1 cellular context compared by ENCODE assay signal in genomic region chr5:96408276-96408777, GRCh38.
TF ChIP-seq lines count a peak whose summit lies in the region.

No MANE protein-coding gene starts in this region.

TF ChIP-seq in K562, 482 proteins besides CTCF, POLR2A, EP300 and RAD21 (continued from another document):
- TF ChIP-seq ATF3 (IDR thresholded peaks at IDR 0.05) (peak; percentile 24; the same call in 1 of the 2 replicates), ATF3 (CRISPR knock-in tag; conservative IDR thresholded peaks at IDR 0.05) (no peak), CREM (IDR thresholded peaks at IDR 0.05; ENCODE audit: low read depth) (peak; percentile 75), BRF1 (IDR thresholded peaks at IDR 0.05; ENCODE audit: borderline replicate concordance, extremely low read depth, insufficient read length) (no peak), CREB1 (IDR thresholded peaks at IDR 0.05) (peak; percentile 49; the same call in 1 of the 2 replicates), CREB1 (CRISPR knock-in tag; IDR thresholded peaks at IDR 0.05) (no peak), TARDBP (IDR thresholded peaks at IDR 0.05) (no peak), BMI1 (IDR thresholded peaks at IDR 0.05; ENCODE audit: low read length) (no peak), ZNF764 (CRISPR knock-in tag; IDR thresholded peaks at IDR 0.05; ENCODE audit: low read depth) (no peak), HOMEZ (CRISPR knock-in tag; IDR thresholded peaks at IDR 0.05) (no peak)
